In genomic region chr12:96502477-96502876, GRCh38 we compare ENCODE assay signal across 8 cellular contexts. TPM values are rescaled to one million over a fixed set of nuclear protein-coding genes. Genes with fewer than 3 reads are reported as not detected.
A peak's percentile ranks its signal among the peaks of the same experiment; 100 is the strongest.
DNase-seq lines count a peak whose midpoint lies in the region; ATAC-seq and TF ChIP-seq lines count a peak whose summit lies in the region.

No MANE protein-coding gene starts in this region.

- no peaks in the 10 kb centered on the region for H3K79me2 ChIP-seq in hepatocyte

- ATAC-seq in GM21360 (IDR thresholded peaks at IDR 0.05; ENCODE audit: unreplicated experiment) (peak; percentile 53), HG03558 (IDR thresholded peaks at IDR 0.05; ENCODE audit: extremely low read depth, unreplicated experiment) (peak; percentile 49)

- no peak for TF ChIP-seq EP300 in suprapubic skin (IDR thresholded peaks at IDR 0.05)

- H3K27me3 Mint-ChIP-seq in CD8-positive, alpha-beta memory T cell, result no peaks in the 10 kb centered on the region

- H3K9me2 ChIP-seq in hepatocyte (replicated peaks; ENCODE audit: insufficient read depth), result no peaks in the 10 kb centered on the region

- H3K4me2 ChIP-seq in hepatocyte, result no peak overlapping the region

- H3K4me3 ChIP-seq in CD8-positive, alpha-beta memory T cell (ENCODE audit: low read length), result no peak overlapping the region
- no peak overlapping the region for H3K4me3 ChIP-seq in effector memory CD4-positive, alpha-beta T cell (ENCODE audit: insufficient read depth, low read depth, low read length, poor library complexity, severe bottlenecking)
- H3K4me3 ChIP-seq in colonic mucosa (no peak overlapping the region), hepatocyte (no peak overlapping the region), suprapubic skin (no peak overlapping the region)

- H3K9ac ChIP-seq in colonic mucosa (ENCODE audit: low read depth in 2 of 2, low read length in 2 of 2), result no peak overlapping the region

- peaks cover 0 to 5% (median 0%) of the 10 kb centered on the region in 5 donors for H3K9me3 Mint-ChIP-seq in CD8-positive, alpha-beta memory T cell

- H3K36me3 ChIP-seq in CD8-positive, alpha-beta memory T cell (ENCODE audit: insufficient read depth, low read length), result no peaks in the 10 kb centered on the region
- no peaks in the 10 kb centered on the region for H3K36me3 ChIP-seq in effector memory CD4-positive, alpha-beta T cell (ENCODE audit: control insufficient read depth, insufficient read depth, low read length)
- H3K36me3 ChIP-seq in colonic mucosa, result no peaks in the 10 kb centered on the region
- H3K36me3 ChIP-seq in hepatocyte (replicated peaks; ENCODE audit: insufficient read depth, low read depth), result no peaks in the 10 kb centered on the region
- no peaks in the 10 kb centered on the region for H3K36me3 ChIP-seq in suprapubic skin

- H3K27ac ChIP-seq in CD8-positive, alpha-beta memory T cell (ENCODE audit: low read depth, low read length), result no peak overlapping the region
- H3K27ac ChIP-seq in effector memory CD4-positive, alpha-beta T cell (ENCODE audit: insufficient read depth, low read length, poor library complexity, severe bottlenecking), result peak overlapping the region; percentile 64
- no peak overlapping the region for H3K27ac ChIP-seq in colonic mucosa
- H3K27ac ChIP-seq in hepatocyte, result no peak overlapping the region
- H3K27ac ChIP-seq in suprapubic skin, result no peak overlapping the region

- CTCF ChIA-PET in CD8-positive, alpha-beta memory T cell (lab: Charles Lee), result interaction anchor here (0.8 to 3.5 kb wide), 2 partner anchors 13 to 103 kb away, joined by 5 to 16 read pairs; partner anchors contain the start of genes CDK17 and CFAP54

- H3K4me1 ChIP-seq in CD8-positive, alpha-beta memory T cell (ENCODE audit: insufficient read depth, low read length), result peaks cover 27% of the 10 kb centered on the region
- peaks cover 29% of the 10 kb centered on the region for H3K4me1 ChIP-seq in effector memory CD4-positive, alpha-beta T cell (ENCODE audit: control insufficient read depth, insufficient read depth, low read length, poor library complexity, severe bottlenecking)
- H3K4me1 ChIP-seq in colonic mucosa (peaks cover 5% of the 10 kb centered on the region), hepatocyte (ENCODE audit: insufficient read depth) (no peaks in the 10 kb centered on the region), suprapubic skin (peaks cover 10% of the 10 kb centered on the region)

- H3K4me3 Mint-ChIP-seq in CD8-positive, alpha-beta memory T cell, result peak overlapping the region in 5 of 7 donors; percentile 47 to 68 (median 63)

- no peaks in the 10 kb centered on the region for H3K9me3 ChIP-seq in CD8-positive, alpha-beta memory T cell (ENCODE audit: low read length)
- no peaks in the 10 kb centered on the region for H3K9me3 ChIP-seq in effector memory CD4-positive, alpha-beta T cell (ENCODE audit: control insufficient read depth, low read length)
- no peaks in the 10 kb centered on the region for H3K9me3 ChIP-seq in colonic mucosa
- H3K9me3 ChIP-seq in hepatocyte (ENCODE audit: low read depth), result no peaks in the 10 kb centered on the region
- no peaks in the 10 kb centered on the region for H3K9me3 ChIP-seq in suprapubic skin

- peaks cover 0 to 9% (median 4%) of the 10 kb centered on the region in 3 donors for H3K36me3 Mint-ChIP-seq in CD8-positive, alpha-beta memory T cell

- no peak for TF ChIP-seq CTCF in colonic mucosa (IDR thresholded peaks at IDR 0.05)
- no peak for TF ChIP-seq CTCF in hepatocyte (IDR thresholded peaks at IDR 0.05; ENCODE audit: poor library complexity)
- no peak for TF ChIP-seq CTCF in suprapubic skin (IDR thresholded peaks at IDR 0.05)

- intact Hi-C loops in colonic mucosa (cut with DNase I), result no loop called here

- peaks cover 43 to 59% (median 51%) of the 10 kb centered on the region in 3 donors for H3K4me1 Mint-ChIP-seq in CD8-positive, alpha-beta memory T cell

- POLR2A ChIA-PET in CD8-positive, alpha-beta memory T cell (lab: Charles Lee), result interaction anchor here (0.9 to 1.7 kb wide), 2 partner anchors 13 to 100 kb away, joined by 4 to 6 read pairs; no protein-coding TSS in a partner anchor

- H2AFZ ChIP-seq in hepatocyte, result no peak overlapping the region

- TF ChIP-seq POLR2A in suprapubic skin (IDR thresholded peaks at IDR 0.05), result no peak

- H3K27me3 ChIP-seq in CD8-positive, alpha-beta memory T cell (ENCODE audit: insufficient read depth, low read length, poor library complexity, severe bottlenecking), result no peaks in the 10 kb centered on the region
- H3K27me3 ChIP-seq in effector memory CD4-positive, alpha-beta T cell (replicated peaks; ENCODE audit: control insufficient read depth, insufficient read depth, low read length, poor library complexity, severe bottlenecking), result no peaks in the 10 kb centered on the region
- no peaks in the 10 kb centered on the region for H3K27me3 ChIP-seq in colonic mucosa
- H3K27me3 ChIP-seq in hepatocyte, result no peaks in the 10 kb centered on the region
- H3K27me3 ChIP-seq in suprapubic skin, result no peaks in the 10 kb centered on the region

- DNase-seq in CD8-positive, alpha-beta memory T cell, result no peak
- DNase-seq in effector memory CD4-positive, alpha-beta T cell, result no peak
- DNase-seq in NCI-H526 (lab: John Stamatoyannopoulos, UW) (no peak), colonic mucosa (no peak), hepatocyte (ENCODE audit: low spot score) (no peak), suprapubic skin (ENCODE audit: low spot score in 2 of 2) (no peak)

- peak overlapping the region; percentile 84 to 98 (median 91) for H3K27ac Mint-ChIP-seq in CD8-positive, alpha-beta memory T cell

- no peaks in the 10 kb centered on the region for H4K20me1 ChIP-seq in hepatocyte (ENCODE audit: insufficient read depth, poor library complexity, severe bottlenecking)

RNA-seq across cellular contexts. Expression of gene CFAP54, which starts 13.1 kb away (rescaled TPM):
- under 1 TPM; 0.66 to 0.88 TPM for total RNA-seq in CD8-positive, alpha-beta memory T cell
- polyA plus RNA-seq in CD8-positive, alpha-beta memory T cell, result 0.08 TPM
- total RNA-seq in colonic mucosa (under 1 TPM; 0.32 TPM), hepatocyte (0.20 and 0.67 TPM in 2 replicates), suprapubic skin (under 1 TPM in 1 of 4 donors, not detected in 3; 0.16 TPM)
- polyA plus RNA-seq in hepatocyte, result 0.30 and 0.64 TPM in 2 replicates
